ENCODE assay signal across 9 cellular contexts in the genomic region with DNA sequence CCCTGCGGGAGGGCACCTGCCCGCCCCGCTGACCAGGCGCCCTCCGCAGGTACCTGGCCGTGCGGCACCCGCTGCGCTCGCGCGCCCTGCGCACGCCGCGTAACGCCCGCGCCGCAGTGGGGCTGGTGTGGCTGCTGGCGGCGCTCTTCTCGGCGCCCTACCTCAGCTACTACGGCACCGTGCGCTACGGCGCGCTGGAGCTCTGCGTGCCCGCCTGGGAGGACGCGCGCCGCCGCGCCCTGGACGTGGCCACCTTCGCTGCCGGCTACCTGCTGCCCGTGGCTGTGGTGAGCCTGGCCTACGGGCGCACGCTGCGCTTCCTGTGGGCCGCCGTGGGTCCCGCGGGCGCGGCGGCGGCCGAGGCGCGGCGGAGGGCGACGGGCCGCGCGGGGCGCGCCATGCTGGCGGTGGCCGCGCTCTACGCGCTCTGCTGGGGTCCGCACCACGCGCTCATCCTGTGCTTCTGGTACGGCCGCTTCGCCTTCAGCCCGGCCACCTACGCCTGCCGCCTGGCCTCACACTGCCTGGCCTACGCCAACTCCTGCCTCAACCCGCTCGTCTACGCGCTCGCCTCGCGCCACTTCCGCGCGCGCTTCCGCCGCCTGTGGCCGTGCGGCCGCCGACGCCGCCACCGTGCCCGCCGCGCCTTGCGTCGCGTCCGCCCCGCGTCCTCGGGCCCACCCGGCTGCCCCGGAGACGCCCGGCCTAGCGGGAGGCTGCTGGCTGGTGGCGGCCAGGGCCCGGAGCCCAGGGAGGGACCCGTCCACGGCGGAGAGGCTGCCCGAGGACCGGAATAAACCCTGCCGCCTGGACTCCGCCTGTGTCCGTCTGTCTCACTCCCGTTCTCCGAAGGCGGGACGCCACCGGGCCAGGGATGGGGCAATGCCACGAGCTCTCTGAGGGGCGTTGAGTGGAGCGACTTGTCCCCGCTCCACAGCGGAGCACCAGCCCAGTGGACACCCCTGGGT. TPM values are rescaled to one million over a fixed set of nuclear protein-coding genes. Genes with fewer than 3 reads are reported as not detected.
DNase-seq lines count a peak whose midpoint lies in the region; ATAC-seq and TF ChIP-seq lines count a peak whose summit lies in the region.
"Had no signal": no experiment of that assay in that cellular context is flagged by ENCODE, and none has a peak within 500 bp of the region (broad histone marks: within the 10 kb centered on the region; RNA-seq: fewer than 3 reads in every experiment).

No MANE protein-coding gene starts in this region.

- H3K27me3 ChIP-seq in heart right ventricle (peaks cover 0 to 45% (median 30%) of the 10 kb centered on the region in 7 donors), sigmoid colon (peaks cover 0 to 40% (median 27%) of the 10 kb centered on the region in 3 donors)

- ATAC-seq in heart right ventricle (peak in 2 of 8 donors; percentile 13 to 27), GM18502 (IDR thresholded peaks at IDR 0.05; ENCODE audit: poor library complexity, unreplicated experiment) (no peak)
- ATAC-seq: HCT116 had no signal

- no peak overlapping the region for H3K27ac ChIP-seq in heart right ventricle
- peak overlapping the region in 1 of 4 donors; percentile 1 for H3K27ac ChIP-seq in sigmoid colon

- 9 to 12% methylated on average over 103 to 135 of the region's 135 CpGs for WGBS in heart right ventricle, 2 donors
- 5 to 9% methylated on average over 135 of the region's 135 CpGs for WGBS in sigmoid colon, 2 donors

- in situ Hi-C loops in GM13976 (cut with MboI; ENCODE audit: low sequenced_read_pairs, unreplicated experiment) = no loop called here

- peaks cover 0 to 17% (median 5%) of the 10 kb centered on the region in 9 donors for H3K36me3 ChIP-seq in heart right ventricle
- peaks cover 0 to 8% (median under 1%) of the 10 kb centered on the region in 4 donors for H3K36me3 ChIP-seq in sigmoid colon

- intact Hi-C loops in heart right ventricle (cut with DNase I) (loop anchor here in 1 of 10 donors (5.0 kb wide), 1 partner anchor 132 kb away; no protein-coding TSS in a partner anchor), sigmoid colon (cut with DNase I) (no loop called here)

- H3K9me3 ChIP-seq in heart right ventricle (no peaks in the 10 kb centered on the region), sigmoid colon (no peaks in the 10 kb centered on the region)

- no peak for TF ChIP-seq POLR2A in sigmoid colon (IDR thresholded peaks at IDR 0.05)

- peaks cover 0 to 20% (median 8%) of the 10 kb centered on the region in 9 donors for H3K4me1 ChIP-seq in heart right ventricle
- peaks cover 0 to 25% (median 17%) of the 10 kb centered on the region in 4 donors for H3K4me1 ChIP-seq in sigmoid colon

- DNase-seq in GM13976 (ENCODE audit: low spot score) = peak; percentile 65
- DNase-seq in activated CD4-positive, alpha-beta T cell treated with anti-CD3 and anti-CD28 coated beads, Interleukin-2, amount 50 U/mL, for 48 hours = peak; percentile 31 to 38
- no peak for DNase-seq in heart right ventricle
- no peak for DNase-seq in sigmoid colon
- no peak for DNase-seq in NCI-H1930 (lab: John Stamatoyannopoulos, UW)
- DNase-seq in DMS53 (lab: John Stamatoyannopoulos, UW) = no peak
- DNase-seq in DMS 273 (lab: John Stamatoyannopoulos, UW; ENCODE audit: unreplicated experiment) = no peak

- TF ChIP-seq EP300 in sigmoid colon (IDR thresholded peaks at IDR 0.05) = no peak

- H3K4me3 ChIP-seq in heart right ventricle = peak overlapping the region in 7 of 10 donors; percentile 13 to 42 (median 32)
- peak overlapping the region in 3 of 4 donors; percentile 23 to 40 (median 35) for H3K4me3 ChIP-seq in sigmoid colon

- no peak for TF ChIP-seq CTCF in GM13976 (IDR thresholded peaks at IDR 0.05; ENCODE audit: borderline replicate concordance, control extremely low read depth, extremely low read depth, insufficient read depth, missing control alignments)
- TF ChIP-seq CTCF in heart right ventricle (IDR thresholded peaks at IDR 0.05) = no peak
- no peak for TF ChIP-seq CTCF in sigmoid colon (IDR thresholded peaks at IDR 0.05)

RNA-seq across cellular contexts. Expression of a gene that starts 1.8 kb away (rescaled TPM):
- total RNA-seq in heart right ventricle (not detected), sigmoid colon (not detected)
- polyA plus RNA-seq in heart right ventricle (under 1 TPM in 1 of 2 donors, not detected in 1; 0.03 TPM), sigmoid colon (not detected)

RNA-seq across cellular contexts. Expression of a gene that starts 17.2 kb away (rescaled TPM):
- total RNA-seq in heart right ventricle = 10 to 100 TPM; 26.7 to 47.8 (median 41.5) TPM
- polyA plus RNA-seq in heart right ventricle = 10 to 100 TPM; 29.4 to 63.0 TPM
- total RNA-seq in sigmoid colon = 10 to 100 TPM in 1 of 4 donors, 1 to 10 TPM in 3; 5.1 to 14.1 (median 7.7) TPM
- 10 to 100 TPM in 2 of 3 donors, 1 to 10 TPM in 1; 6.0 to 12.3 (median 10.2) TPM for polyA plus RNA-seq in sigmoid colon

RNA-seq across cellular contexts. Expression of a gene that starts 19.2 kb away (rescaled TPM):
- 10 to 100 TPM; 11.2 to 21.5 (median 14.4) TPM for total RNA-seq in heart right ventricle
- 10 to 100 TPM; 17.4 to 19.4 TPM for polyA plus RNA-seq in heart right ventricle
- total RNA-seq in sigmoid colon = 10 to 100 TPM; 39.3 to 50.7 (median 45.0) TPM
- 10 to 100 TPM; 12.6 to 25.2 (median 23.0) TPM for polyA plus RNA-seq in sigmoid colon

RNA-seq across cellular contexts. Expression of a gene that starts 24.3 kb away (rescaled TPM):
- total RNA-seq in heart right ventricle (100 to 1,000 TPM; 304 to 489 (median 445) TPM), sigmoid colon (100 to 1,000 TPM; 366 to 628 (median 532) TPM)
- polyA plus RNA-seq in heart right ventricle (100 to 1,000 TPM; 135 to 250 TPM), sigmoid colon (100 to 1,000 TPM; 198 to 331 (median 307) TPM)

Comparison
In these comparisons a context has a peak if more than half of its experiments do, and no peak if none do; other contexts are left out.
1. DNase-seq: peak in GM13976 (single experiment) and activated CD4-positive, alpha-beta T cell treated with anti-CD3 and anti-CD28 coated beads, Interleukin-2, amount 50 U/mL, for 48 hours (2 of 2); none in heart right ventricle (0 of 2), sigmoid colon (single experiment), NCI-H1930 (0 of 2), DMS53 (single experiment) and DMS 273 (single experiment).